Comparison of ENCODE assay signal across 1 cellular context in the genomic region with DNA sequence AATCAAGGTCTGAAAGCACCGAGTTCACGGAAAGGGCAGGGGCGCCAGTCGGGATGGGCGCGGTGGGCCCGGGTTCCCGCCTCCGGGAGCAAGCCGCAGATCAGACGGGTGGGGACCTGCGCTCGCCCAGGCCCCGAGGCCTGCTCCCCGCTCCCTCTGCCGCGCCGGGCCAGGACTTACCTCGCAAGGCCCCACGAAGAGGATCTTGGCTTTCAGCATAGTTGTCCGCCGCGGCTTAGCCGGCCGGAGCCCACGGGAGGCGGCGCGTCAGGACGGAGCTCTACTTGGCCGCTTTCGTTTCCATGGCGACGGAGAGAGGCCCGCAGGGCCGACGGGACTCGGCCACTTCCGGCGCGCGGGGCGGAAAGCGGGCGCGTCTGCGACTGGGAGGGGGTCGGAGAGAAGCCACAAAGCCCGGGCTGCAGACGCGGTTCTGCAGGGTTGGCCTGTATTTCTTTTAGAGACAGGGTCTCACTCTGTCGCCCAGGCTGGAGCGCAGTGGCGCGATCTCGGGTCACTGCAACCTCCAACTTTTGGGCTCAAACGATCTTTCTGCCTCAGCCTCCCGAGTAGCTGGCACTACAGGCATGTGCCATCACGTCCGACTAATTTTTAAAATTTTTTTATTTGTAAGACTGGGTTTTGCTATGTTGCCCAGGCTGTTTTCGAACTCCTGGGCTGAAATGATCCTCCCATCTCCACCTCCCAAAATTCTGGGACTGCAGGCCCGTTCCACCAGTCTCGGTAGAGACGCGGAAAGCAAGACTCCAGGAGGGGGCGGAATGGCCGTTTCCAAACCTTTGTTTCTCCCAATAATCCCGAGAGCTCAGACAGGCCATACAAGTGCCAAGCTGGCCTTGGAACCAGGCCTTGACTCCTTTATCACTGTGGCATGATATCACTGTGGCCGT.
TF ChIP-seq lines count a peak whose summit lies in the region.

IFT22 (minus strand) TSS at position 322 of the 911 bp plus-strand sequence; CDS start at position 219, 103 bp downstream.

TF ChIP-seq in GM12878, 131 proteins besides CTCF, POLR2A, EP300 and RAD21 (continued from another document):
- no peak for TF ChIP-seq ZNF384 (IDR thresholded peaks at IDR 0.05; ENCODE audit: borderline replicate concordance, low read depth, low read length)
- TF ChIP-seq SIN3A (IDR thresholded peaks at IDR 0.05; ENCODE audit: low read depth, low read length), result peak; percentile 54; the same call in 1 of the 2 replicates
- peak; percentile 77 for TF ChIP-seq CBFB (IDR thresholded peaks at IDR 0.05; ENCODE audit: low read depth)
- TF ChIP-seq, protein P1, sequence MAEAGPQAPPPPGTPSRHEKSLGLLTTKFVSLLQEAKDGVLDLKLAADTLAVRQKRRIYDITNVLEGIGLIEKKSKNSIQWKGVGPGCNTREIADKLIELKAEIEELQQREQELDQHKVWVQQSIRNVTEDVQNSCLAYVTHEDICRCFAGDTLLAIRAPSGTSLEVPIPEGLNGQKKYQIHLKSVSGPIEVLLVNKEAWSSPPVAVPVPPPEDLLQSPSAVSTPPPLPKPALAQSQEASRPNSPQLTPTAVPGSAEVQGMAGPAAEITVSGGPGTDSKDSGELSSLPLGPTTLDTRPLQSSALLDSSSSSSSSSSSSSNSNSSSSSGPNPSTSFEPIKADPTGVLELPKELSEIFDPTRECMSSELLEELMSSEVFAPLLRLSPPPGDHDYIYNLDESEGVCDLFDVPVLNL (IDR thresholded peaks at IDR 0.05; ENCODE audit: low read depth, low read length), result peak; percentile 63
- TF ChIP-seq, protein P2, sequence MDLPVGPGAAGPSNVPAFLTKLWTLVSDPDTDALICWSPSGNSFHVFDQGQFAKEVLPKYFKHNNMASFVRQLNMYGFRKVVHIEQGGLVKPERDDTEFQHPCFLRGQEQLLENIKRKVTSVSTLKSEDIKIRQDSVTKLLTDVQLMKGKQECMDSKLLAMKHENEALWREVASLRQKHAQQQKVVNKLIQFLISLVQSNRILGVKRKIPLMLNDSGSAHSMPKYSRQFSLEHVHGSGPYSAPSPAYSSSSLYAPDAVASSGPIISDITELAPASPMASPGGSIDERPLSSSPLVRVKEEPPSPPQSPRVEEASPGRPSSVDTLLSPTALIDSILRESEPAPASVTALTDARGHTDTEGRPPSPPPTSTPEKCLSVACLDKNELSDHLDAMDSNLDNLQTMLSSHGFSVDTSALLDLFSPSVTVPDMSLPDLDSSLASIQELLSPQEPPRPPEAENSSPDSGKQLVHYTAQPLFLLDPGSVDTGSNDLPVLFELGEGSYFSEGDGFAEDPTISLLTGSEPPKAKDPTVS (IDR thresholded peaks at IDR 0.05; ENCODE audit: low read depth, low read length), result no peak
- TF ChIP-seq CREM (IDR thresholded peaks at IDR 0.05; ENCODE audit: low read depth), result peak; percentile 49; the same call in 1 of the 2 replicates
- TF ChIP-seq PAX5 (IDR thresholded peaks at IDR 0.05; ENCODE audit: borderline replicate concordance, low read depth, low read length), result peak; percentile 29; the same call in 1 of the 2 replicates
- no peak for TF ChIP-seq SRF (IDR thresholded peaks at IDR 0.05; ENCODE audit: low read depth in 2 of 2, low read length in 2 of 2)
- peak; percentile 82 for TF ChIP-seq GABPA (IDR thresholded peaks at IDR 0.05; ENCODE audit: low read depth)
- peak; percentile 10 for TF ChIP-seq MEF2B (IDR thresholded peaks at IDR 0.05; ENCODE audit: partially characterized antibody, poor library complexity, severe bottlenecking)
- peak; percentile 64; the same call in 1 of the 2 replicates for TF ChIP-seq TAF1 (IDR thresholded peaks at IDR 0.05; ENCODE audit: borderline replicate concordance, low read depth, low read length)
- peak; percentile 98 for TF ChIP-seq BMI1 (IDR thresholded peaks at IDR 0.05; ENCODE audit: borderline replicate concordance)
- peak; percentile 34; the same call in 1 of the 2 replicates for TF ChIP-seq PML (IDR thresholded peaks at IDR 0.05; ENCODE audit: low read length)
- TF ChIP-seq RUNX3 (IDR thresholded peaks at IDR 0.05; ENCODE audit: low read length), result peak; percentile 57; the same call in 1 of the 2 replicates
- no peak for TF ChIP-seq SUPT20H (IDR thresholded peaks at IDR 0.05; ENCODE audit: borderline replicate concordance, control insufficient read depth, low read depth, low read length)
- no peak for TF ChIP-seq CBX3 (IDR thresholded peaks at IDR 0.05; ENCODE audit: borderline replicate concordance, low read depth)
- 0 out of 2 replicates have a peak, but pooled peaks have one; percentile 41 for TF ChIP-seq MXI1 (IDR thresholded peaks at IDR 0.05; ENCODE audit: low read depth, low read length)
- TF ChIP-seq CREB1 (IDR thresholded peaks at IDR 0.05; ENCODE audit: low read depth), result peak; percentile 38
- peak in 1 of 2 experiments; percentile 30; a peak in 1 of 4 replicates for TF ChIP-seq BHLHE40 (IDR thresholded peaks at IDR 0.05; ENCODE audit: borderline replicate concordance in 1 of 2, low read depth in 2 of 2, low read length in 1 of 2)
- TF ChIP-seq RB1 (IDR thresholded peaks at IDR 0.05; ENCODE audit: borderline replicate concordance), result no peak
- peak; percentile 27 for TF ChIP-seq SIX5 (IDR thresholded peaks at IDR 0.05; ENCODE audit: low read depth, low read length, severe bottlenecking)
- peak; percentile 78; the same call in 1 of the 2 replicates for TF ChIP-seq ZBTB40 (IDR thresholded peaks at IDR 0.05; ENCODE audit: borderline replicate concordance)
- TF ChIP-seq, protein P3, sequence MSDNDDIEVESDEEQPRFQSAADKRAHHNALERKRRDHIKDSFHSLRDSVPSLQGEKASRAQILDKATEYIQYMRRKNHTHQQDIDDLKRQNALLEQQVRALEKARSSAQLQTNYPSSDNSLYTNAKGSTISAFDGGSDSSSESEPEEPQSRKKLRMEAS (IDR thresholded peaks at IDR 0.05; ENCODE audit: low read depth, low read length), result peak; percentile 46; the same call in 1 of the 2 replicates
- peak; percentile 64; the same call in 1 of the 2 replicates for TF ChIP-seq POLR2AphosphoS5 (IDR thresholded peaks at IDR 0.05; ENCODE audit: low read length)
- TF ChIP-seq, protein P4, sequence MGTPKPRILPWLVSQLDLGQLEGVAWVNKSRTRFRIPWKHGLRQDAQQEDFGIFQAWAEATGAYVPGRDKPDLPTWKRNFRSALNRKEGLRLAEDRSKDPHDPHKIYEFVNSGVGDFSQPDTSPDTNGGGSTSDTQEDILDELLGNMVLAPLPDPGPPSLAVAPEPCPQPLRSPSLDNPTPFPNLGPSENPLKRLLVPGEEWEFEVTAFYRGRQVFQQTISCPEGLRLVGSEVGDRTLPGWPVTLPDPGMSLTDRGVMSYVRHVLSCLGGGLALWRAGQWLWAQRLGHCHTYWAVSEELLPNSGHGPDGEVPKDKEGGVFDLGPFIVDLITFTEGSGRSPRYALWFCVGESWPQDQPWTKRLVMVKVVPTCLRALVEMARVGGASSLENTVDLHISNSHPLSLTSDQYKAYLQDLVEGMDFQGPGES (IDR thresholded peaks at IDR 0.05), result no peak
- peak; percentile 38; the same call in 1 of the 2 replicates for TF ChIP-seq RELB (IDR thresholded peaks at IDR 0.05; ENCODE audit: low read depth)
